Comparison of ENCODE assay signal across 9 cellular contexts in genomic region chr22:38871360-38872171, GRCh38. TPM values are rescaled to one million over a fixed set of nuclear protein-coding genes. Genes with fewer than 3 reads are reported as not detected.
DNase-seq lines count a peak whose midpoint lies in the region; FAIRE-seq and TF ChIP-seq lines count a peak whose summit lies in the region.
"Had no signal": no experiment of that assay in that cellular context is flagged by ENCODE, and none has a peak within 500 bp of the region (broad histone marks: within the 10 kb centered on the region; RNA-seq: fewer than 3 reads in every experiment).

No MANE protein-coding gene starts in this region.

- FAIRE-seq in urothelium cell line (lab: Jason Lieb, UNC) = no peak
- FAIRE-seq: endometrium had no signal

- H3K27me3 Mint-ChIP-seq in activated naive CD4-positive, alpha-beta T cell treated with anti-CD3 and anti-CD28 coated beads for 36 hours (ENCODE audit: low read depth) = no peaks in the 10 kb centered on the region

- no peak overlapping the region for H3K14ac ChIP-seq in trophoblast cell (ENCODE audit: low read length)

- H3K27ac ChIP-seq in cardiac muscle cell = peak overlapping the region; percentile 79
- H3K27ac ChIP-seq in trophoblast cell (ENCODE audit: low read depth, low read length) = no peak overlapping the region

- peaks cover 2% of the 10 kb centered on the region for H3K9me3 Mint-ChIP-seq in activated naive CD4-positive, alpha-beta T cell treated with anti-CD3 and anti-CD28 coated beads for 36 hours

- H3K36me3 ChIP-seq in cardiac muscle cell (no peaks in the 10 kb centered on the region), trophoblast cell (ENCODE audit: control insufficient read depth in 1 of 2, insufficient read depth in 2 of 2, low read length in 2 of 2) (peaks cover 0 to 7% of the 10 kb centered on the region in 2 experiments)

- in situ Hi-C loops in KBM-7 (cut with MboI; ENCODE audit: low pct_unique_long_range_greater_than_20kb, low sequenced_read_pairs) = no loop called here

- no peak overlapping the region for H3K4ac ChIP-seq in trophoblast cell (ENCODE audit: low read depth, low read length)

- no peak overlapping the region for H2BK120ac ChIP-seq in trophoblast cell (ENCODE audit: insufficient read depth, low read length, poor library complexity)

- no peaks in the 10 kb centered on the region for H3K9me3 ChIP-seq in cardiac muscle cell (ENCODE audit: low read depth)
- no peaks in the 10 kb centered on the region for H3K9me3 ChIP-seq in trophoblast cell (ENCODE audit: insufficient read depth, low read depth, low read length)

- peak; percentile 39 for DNase-seq in stimulated activated CD4-positive, alpha-beta T cell treated with anti-CD3 and anti-CD28 coated beads, Interleukin-12 subunit alpha, Interleukin-12 subunit beta, amount 100 ng/mL, for 4 hours
- DNase-seq in stimulated activated CD4-positive, alpha-beta T cell treated with anti-CD3 and anti-CD28 coated beads, Interleukin-2, amount 100 ng/mL, for 48 hours = no peak
- DNase-seq in KBM-7 (peak; percentile 6), cardiac muscle cell (ENCODE audit: low read depth in 1 of 2, low spot score in 1 of 2) (peak; percentile 25 to 30), trophoblast cell (peak in 1 of 2 donors; percentile 43), urothelium cell line (ENCODE audit: low spot score) (no peak), GF-D8 (lab: John Stamatoyannopoulos, UW) (no peak)
- DNase-seq in activated naive CD4-positive, alpha-beta T cell treated with anti-CD3 and anti-CD28 coated beads for 36 hours = peak; percentile 47

- H3K4me1 Mint-ChIP-seq in activated naive CD4-positive, alpha-beta T cell treated with anti-CD3 and anti-CD28 coated beads for 36 hours (ENCODE audit: low read depth) = peaks cover 63% of the 10 kb centered on the region

- H2AK5ac ChIP-seq in trophoblast cell (ENCODE audit: low read length) = no peak overlapping the region

- H2AFZ ChIP-seq in trophoblast cell (ENCODE audit: insufficient read depth, low read length, poor library complexity) = peak overlapping the region; percentile 98

- WGBS in trophoblast cell (ENCODE audit: extremely low coverage, insufficient coverage, insufficient read length) = no CpG with 5 or more reads among the region's 77 CpGs

- H4K91ac ChIP-seq in trophoblast cell (ENCODE audit: low read depth, low read length) = no peak overlapping the region

- H3K27me3 ChIP-seq in cardiac muscle cell = no peaks in the 10 kb centered on the region
- no peaks in the 10 kb centered on the region for H3K27me3 ChIP-seq in trophoblast cell (ENCODE audit: insufficient read depth, low read length)

- CTCF ChIA-PET in activated naive CD4-positive, alpha-beta T cell treated with anti-CD3 and anti-CD28 coated beads for 36 hours (lab: Charles Lee) = interaction anchor here (0.6 to 3.6 kb wide), 13 partner anchors 9 to 448 kb away, joined by 3 to 51 read pairs (median 5); partner anchors contain the start of genes APOBEC3B and RPL3

- peaks cover 8% of the 10 kb centered on the region for H3K79me1 ChIP-seq in trophoblast cell (ENCODE audit: low read length)

- H3K9ac ChIP-seq in trophoblast cell (ENCODE audit: low read length) = no peak overlapping the region

- H2BK12ac ChIP-seq in trophoblast cell (ENCODE audit: low read length) = no peak overlapping the region

- no peak overlapping the region for H4K8ac ChIP-seq in trophoblast cell (ENCODE audit: low read depth, low read length)

- H3K4me1 ChIP-seq in cardiac muscle cell (ENCODE audit: low read depth) (peaks cover 20% of the 10 kb centered on the region), trophoblast cell (ENCODE audit: control insufficient read depth in 1 of 2, insufficient read depth in 2 of 2, low read length in 2 of 2) (peaks cover 0 to 1% of the 10 kb centered on the region in 2 experiments)

- H3K79me2 ChIP-seq in trophoblast cell (ENCODE audit: control insufficient read depth, insufficient read depth, low read length, poor library complexity) = peaks cover 6% of the 10 kb centered on the region

- no peak overlapping the region for H3K23ac ChIP-seq in trophoblast cell (ENCODE audit: low read length)

- peak overlapping the region; percentile 16 for H3K18ac ChIP-seq in trophoblast cell (ENCODE audit: low read length)

- no peak overlapping the region for H2BK5ac ChIP-seq in trophoblast cell (ENCODE audit: low read depth, low read length, poor library complexity)

- H3K4me3 ChIP-seq in cardiac muscle cell = peak overlapping the region; percentile 49
- H3K4me3 ChIP-seq in trophoblast cell (ENCODE audit: low read depth, low read length) = peak overlapping the region; percentile 73

- H3K4me2 ChIP-seq in trophoblast cell (ENCODE audit: low read length) = peak overlapping the region; percentile 93

- no peak for TF ChIP-seq CTCF in cardiac muscle cell (IDR thresholded peaks at IDR 0.05; ENCODE audit: low read depth, low read length)

- intact Hi-C loops in activated naive CD4-positive, alpha-beta T cell treated with anti-CD3 and anti-CD28 coated beads for 36 hours (cut with micrococcal nuclease) = loop anchor here (1.0 to 5.0 kb wide), 3 partner anchors 448 to 1036 kb away; partner anchors contain the start of genes ATF4 and RPL3

- H3K27ac Mint-ChIP-seq in activated naive CD4-positive, alpha-beta T cell treated with anti-CD3 and anti-CD28 coated beads for 36 hours = peak overlapping the region; percentile 94

- no peak overlapping the region for H4K12ac ChIP-seq in trophoblast cell (ENCODE audit: low read depth, low read length)

- H3K4me3 Mint-ChIP-seq in activated naive CD4-positive, alpha-beta T cell treated with anti-CD3 and anti-CD28 coated beads for 36 hours = peak overlapping the region; percentile 96

- peaks cover 29% of the 10 kb centered on the region for H3K36me3 Mint-ChIP-seq in activated naive CD4-positive, alpha-beta T cell treated with anti-CD3 and anti-CD28 coated beads for 36 hours (ENCODE audit: low read depth)

RNA-seq across cellular contexts. Expression of gene CBX6, which starts 0.5 kb away (rescaled TPM):
- total RNA-seq in activated naive CD4-positive, alpha-beta T cell treated with anti-CD3 and anti-CD28 coated beads for 36 hours = 10 to 100 TPM; 91.4 to 93.5 TPM
- total RNA-seq in cardiac muscle cell = 62.5 and 89.9 TPM in 2 replicates
- 40.9 and 46.8 TPM in 2 replicates for polyA plus RNA-seq in cardiac muscle cell
- polyA plus RNA-seq in trophoblast cell (2013) = 5.0 and 5.3 TPM in 2 replicates

RNA-seq across cellular contexts. Expression of gene NPTXR, which starts 27.7 kb away (rescaled TPM):
- total RNA-seq in activated naive CD4-positive, alpha-beta T cell treated with anti-CD3 and anti-CD28 coated beads for 36 hours = 1 to 10 TPM; 1.4 to 1.5 TPM
- total RNA-seq in cardiac muscle cell = 15.1 and 16.7 TPM in 2 replicates
- 4.0 and 4.2 TPM in 2 replicates for polyA plus RNA-seq in cardiac muscle cell
- 0.44 and 0.51 TPM in 2 replicates for polyA plus RNA-seq in trophoblast cell (2013)

Comparison
In these comparisons a context has a peak if more than half of its experiments do, and no peak if none do; other contexts are left out.
1. DNase-seq: peak in stimulated activated CD4-positive, alpha-beta T cell treated with anti-CD3 and anti-CD28 coated beads, Interleukin-12 subunit alpha, Interleukin-12 subunit beta, amount 100 ng/mL, for 4 hours (single experiment), KBM-7 (single experiment), activated naive CD4-positive, alpha-beta T cell treated with anti-CD3 and anti-CD28 coated beads for 36 hours (single experiment) and cardiac muscle cell (2 of 2); none in stimulated activated CD4-positive, alpha-beta T cell treated with anti-CD3 and anti-CD28 coated beads, Interleukin-2, amount 100 ng/mL, for 48 hours (0 of 2), urothelium cell line (single experiment) and GF-D8 (single experiment).